In genomic region chr20:1839576-1840320, GRCh38 we compare ENCODE assay signal across 9 cellular contexts. TPM values are rescaled to one million over a fixed set of nuclear protein-coding genes. Genes with fewer than 3 reads are reported as not detected.
DNase-seq lines count a peak whose midpoint lies in the region; ATAC-seq and TF ChIP-seq lines count a peak whose summit lies in the region.
"Not testable (repeated sequence)": the region's sequence is repeated elsewhere in the genome, so short reads cannot be mapped to it uniquely, and the experiment has no call there.
"Had no signal": no experiment of that assay in that cellular context is flagged by ENCODE, and none has a peak within 500 bp of the region (broad histone marks: within the 10 kb centered on the region; RNA-seq: fewer than 3 reads in every experiment).

No MANE protein-coding gene starts in this region.

- not testable (repeated sequence) for H3K4me2 ChIP-seq in hepatocyte

- not testable (repeated sequence) for TF ChIP-seq POLR2A in transverse colon (IDR thresholded peaks at IDR 0.05)

- H2AFZ ChIP-seq in hepatocyte = not testable (repeated sequence)

- H3K4me1 Mint-ChIP-seq in Calu3 (ENCODE audit: low read depth, unreplicated experiment) = peaks cover 21% of the 10 kb centered on the region

- 80% methylated on average over 19 of the region's 19 CpGs for WGBS in hepatocyte (ENCODE audit: low lambda C conversion rate, missing lambda C conversion rate)
- 61 to 62% methylated on average over 19 of the region's 19 CpGs for WGBS in transverse colon (ENCODE audit: low coverage in 1 of 2), 2 donors

- not testable (repeated sequence) for BruUV-seq in Calu3 (replicated peaks; lab: Mats Ljungman, UMichigan)

- H3K27me3 Mint-ChIP-seq in Calu3 (ENCODE audit: unreplicated experiment) = peaks cover 31% of the 10 kb centered on the region

- H3K4me1 ChIP-seq in hepatocyte (ENCODE audit: insufficient read depth) = peaks cover 37% of the 10 kb centered on the region
- not testable (repeated sequence) for H3K4me1 ChIP-seq in mucosa of descending colon (ENCODE audit: low read depth)
- peaks cover 32% of the 10 kb centered on the region for H3K4me1 ChIP-seq in rectal smooth muscle tissue (ENCODE audit: control insufficient read depth, insufficient read depth, low read length)
- H3K4me1 ChIP-seq in transverse colon = peaks cover 0 to 31% (median 5%) of the 10 kb centered on the region in 4 donors

- H3K27me3 ChIP-seq in dorsolateral prefrontal cortex; hepatocyte; rectal smooth muscle tissue (ENCODE audit: control insufficient read depth, insufficient read depth, low read length); transverse colon: not testable (repeated sequence)

- not testable (repeated sequence) for H4K20me1 ChIP-seq in hepatocyte (ENCODE audit: insufficient read depth, poor library complexity, severe bottlenecking)

- not testable (repeated sequence) for TF ChIP-seq EP300 in transverse colon (IDR thresholded peaks at IDR 0.05; ENCODE audit: low read depth)

- not testable (repeated sequence) for H3K79me2 ChIP-seq in hepatocyte

- H3K9me3 Mint-ChIP-seq in Calu3 (ENCODE audit: low read depth, unreplicated experiment) = not testable (repeated sequence)

- H3K9me3 ChIP-seq in hepatocyte (ENCODE audit: low read depth); mucosa of descending colon; transverse colon: not testable (repeated sequence)

- DNase-seq in Calu3 (peak; percentile 46), MV-4-11 (lab: John Stamatoyannopoulos, UW) (peak; percentile 59)
- not testable (repeated sequence) for DNase-seq in dorsolateral prefrontal cortex; hepatocyte (ENCODE audit: low spot score); mucosa of descending colon; transverse colon

- H3K27ac ChIP-seq in VCaP (peak overlapping the region; percentile 56; the same call in 1 of the 2 replicates), dorsolateral prefrontal cortex (peak overlapping the region in 50 of 59 donors; percentile 13 to 91 (median 76)), hepatocyte (peak overlapping the region; percentile 60), rectal smooth muscle tissue (ENCODE audit: low read depth, low read length) (peak overlapping the region; percentile 91), transverse colon (peak overlapping the region in 3 of 4 donors; percentile 5 to 77 (median 33))

- not testable (repeated sequence) for TF ChIP-seq CTCF in Calu3 (IDR thresholded peaks at IDR 0.05; ENCODE audit: unreplicated experiment); VCaP (conservative IDR thresholded peaks at IDR 0.05); dorsolateral prefrontal cortex (IDR thresholded peaks at IDR 0.05 in 54 of 56, conservative IDR thresholded peaks at IDR 0.05 in 2 of 56; ENCODE audit: low read depth in 1 of 56, partially characterized antibody in 56 of 56); hepatocyte (IDR thresholded peaks at IDR 0.05; ENCODE audit: poor library complexity); mucosa of descending colon (IDR thresholded peaks at IDR 0.05); transverse colon (IDR thresholded peaks at IDR 0.05)

- intact Hi-C loops in Calu3 (cut with micrococcal nuclease; ENCODE audit: unreplicated experiment); dorsolateral prefrontal cortex (cut with DNase I); mucosa of descending colon (cut with DNase I, micrococcal nuclease): not testable (repeated sequence)
- intact Hi-C loops in transverse colon (cut with DNase I; ENCODE audit: low total_unique reads) = loop anchor here (10.0 kb wide), 1 partner anchor 55 kb away; the partner anchor contains the start of gene SIRPA

- H3K9me2 ChIP-seq in hepatocyte (replicated peaks; ENCODE audit: insufficient read depth) = not testable (repeated sequence)

- peak overlapping the region; percentile 62 for H3K27ac Mint-ChIP-seq in Calu3 (ENCODE audit: unreplicated experiment)

- H3K4me3 Mint-ChIP-seq in Calu3 (ENCODE audit: low read depth, unreplicated experiment) = not testable (repeated sequence)

- H3K36me3 ChIP-seq in hepatocyte (replicated peaks; ENCODE audit: insufficient read depth, low read depth); mucosa of descending colon (ENCODE audit: low read depth); rectal smooth muscle tissue (ENCODE audit: control insufficient read depth, insufficient read depth, low read length); transverse colon: not testable (repeated sequence)

- ATAC-seq in mucosa of descending colon = peak; percentile 55

- in situ Hi-C loops in transverse colon (cut with MboI; ENCODE audit: low pct_ligation_motif_present in 1 of 4, low pct_unique_long_range_greater_than_20kb in 1 of 4, low sequenced_read_pairs in 3 of 4) = not testable (repeated sequence)

- H3K4me3 ChIP-seq in dorsolateral prefrontal cortex; hepatocyte; mucosa of descending colon; rectal smooth muscle tissue (ENCODE audit: low read length); transverse colon: not testable (repeated sequence)

- H3K36me3 Mint-ChIP-seq in Calu3 (ENCODE audit: insufficient read depth, unreplicated experiment) = not testable (repeated sequence)

- not testable (repeated sequence) for H3K9ac ChIP-seq in rectal smooth muscle tissue (ENCODE audit: low read length)

- CTCF ChIA-PET in Calu3 (lab: Charles Lee) = interaction anchor here (0.6 kb wide), 1 partner anchor 12 kb away, joined by 3 read pairs; no protein-coding TSS in a partner anchor

RNA-seq across cellular contexts. Expression of gene SIRPA, which starts 55.5 kb away (rescaled TPM):
- total RNA-seq in Calu3 (2022) (24.0 and 28.3 TPM in 2 replicates), dorsolateral prefrontal cortex (100 to 1,000 TPM; 164 to 389 (median 265) TPM), hepatocyte (14.0 and 16.0 TPM in 2 replicates), mucosa of descending colon (10 to 100 TPM in 2 of 3 donors, 1 to 10 TPM in 1; 7.6 to 24.4 (median 14.1) TPM), transverse colon (10 to 100 TPM in 3 of 4 donors, 1 to 10 TPM in 1; 9.0 to 46.6 (median 18.6) TPM)
- 14.4 and 18.6 TPM in 2 replicates for polyA plus RNA-seq in hepatocyte
- polyA plus RNA-seq: CD4-positive, alpha-beta memory T cell had no signal

Comparison
In these comparisons a context has a peak if more than half of its experiments do, and no peak if none do; other contexts are left out.
1. H3K27ac ChIP-seq: peak in every context shown above with its lines; median percentile 91 in rectal smooth muscle tissue; 76 in dorsolateral prefrontal cortex; 60 in hepatocyte; 56 in VCaP; 33 in transverse colon.